9 cellular contexts compared by ENCODE assay signal in genomic region chr9:79026311-79026710, GRCh38.
DNase-seq lines count a peak whose midpoint lies in the region; ATAC-seq and TF ChIP-seq lines count a peak whose summit lies in the region.
"Had no signal": no experiment of that assay in that cellular context is flagged by ENCODE, and none has a peak within 500 bp of the region (broad histone marks: within the 10 kb centered on the region; RNA-seq: fewer than 3 reads in every experiment).

No MANE protein-coding gene starts in this region.

- TF ChIP-seq CTCF in nephron progenitor cell (IDR thresholded peaks at IDR 0.05): no peak

- peaks cover 13% of the 10 kb centered on the region for H3K4me1 Mint-ChIP-seq in nephron progenitor cell

- DNase-seq in NCI-H345 treated with DMSO at 0.1 percent for 48 hours (lab: John Stamatoyannopoulos, UW; ENCODE audit: unreplicated experiment) (peak; percentile 82), nephron progenitor cell (no peak), D341Med (ENCODE audit: low spot score) (no peak)
- no peak for DNase-seq in stimulated activated CD4-positive, alpha-beta T cell treated with anti-CD3 and anti-CD28 coated beads, Interleukin-2, amount 100 ng/mL, for 24 hours
- DNase-seq in stimulated activated CD4-positive, alpha-beta T cell treated with anti-CD3 and anti-CD28 coated beads, Interleukin-12 subunit alpha, Interleukin-12 subunit beta, amount 100 ng/mL, for 4 hours: no peak
- no peak for DNase-seq in activated CD8-positive, alpha-beta memory T cell treated with anti-CD3 and anti-CD28 coated beads, Interleukin-2, amount 50 U/mL, for 4 hours
- DNase-seq: aorta had no signal

- no peaks in the 10 kb centered on the region for H3K36me3 Mint-ChIP-seq in nephron progenitor cell (ENCODE audit: low read depth)

- no peak overlapping the region for H3K4me3 Mint-ChIP-seq in nephron progenitor cell

- H3K27ac Mint-ChIP-seq in nephron progenitor cell: peak overlapping the region; percentile 57

- ATAC-seq in GM19351 (IDR thresholded peaks at IDR 0.05; ENCODE audit: unreplicated experiment): peak; percentile 70
- peak; percentile 69 for ATAC-seq in HG03064 (IDR thresholded peaks at IDR 0.05; ENCODE audit: low read depth, unreplicated experiment)

- H3K9me3 Mint-ChIP-seq in nephron progenitor cell: peaks cover 5% of the 10 kb centered on the region

- H3K27me3 Mint-ChIP-seq in nephron progenitor cell (ENCODE audit: low read depth, poor library complexity): no peaks in the 10 kb centered on the region
